ENCODE assay signal across 8 cellular contexts in the genomic region with DNA sequence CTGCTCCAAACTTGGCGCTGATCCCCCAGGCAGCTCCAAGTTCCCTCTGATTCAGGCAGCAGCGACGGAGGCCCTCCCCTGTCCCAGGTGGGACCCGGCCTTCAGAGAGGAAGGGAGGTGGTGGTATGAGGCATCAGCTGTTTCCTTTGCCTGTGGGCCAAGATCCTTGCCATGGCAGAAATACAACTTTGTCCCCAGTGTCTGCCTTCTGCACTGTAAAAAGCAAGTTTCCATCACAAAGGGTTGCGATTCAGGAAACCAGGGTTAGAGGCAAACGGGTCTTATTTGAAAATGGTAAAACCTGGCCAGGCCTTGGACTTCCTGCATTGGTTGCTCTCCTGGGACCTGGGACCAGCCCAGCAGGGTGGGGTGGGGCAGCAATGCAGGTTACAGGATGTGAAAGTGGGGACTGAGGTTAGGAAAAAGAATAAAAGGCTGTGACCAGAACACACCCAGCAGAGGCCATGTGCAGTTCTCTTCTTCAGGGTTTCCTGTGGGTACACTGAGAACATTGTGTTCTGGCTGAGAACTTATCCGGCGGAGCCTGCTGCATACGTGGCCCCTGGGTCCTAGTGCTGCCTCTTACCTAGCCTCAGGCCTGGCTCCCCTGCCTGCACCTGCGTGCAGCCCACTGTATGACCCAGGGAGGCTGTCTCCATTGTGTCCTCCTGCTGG. TPM values are rescaled to one million over a fixed set of nuclear protein-coding genes. Genes with fewer than 3 reads are reported as not detected.
DNase-seq lines count a peak whose midpoint lies in the region; ATAC-seq, FAIRE-seq and TF ChIP-seq lines count a peak whose summit lies in the region.

No MANE protein-coding gene starts in this region.

- H3K4me1 Mint-ChIP-seq in naive B cell: peaks cover 63 to 91% (median 86%) of the 10 kb centered on the region in 3 donors
- peaks cover 86% of the 10 kb centered on the region for H3K4me1 Mint-ChIP-seq in stimulated activated naive CD8-positive, alpha-beta T cell treated with anti-CD3 and anti-CD28 coated beads, Interleukin-15, Interleukin-2, amounts not matched to agents 100 ng/mL and 50 ng/mL, for 24 hours (ENCODE audit: low read depth)

- no peaks in the 10 kb centered on the region for H3K9me3 ChIP-seq in MM.1S (replicated peaks; ENCODE audit: insufficient read depth, low read length)

- TF ChIP-seq POLR2A in GM12892 (IDR thresholded peaks at IDR 0.05; ENCODE audit: low read depth, low read length): peak; percentile 90

- DNase-seq in GM12892 (ENCODE audit: insufficient read length): peak; percentile 72
- peak; percentile 74 for DNase-seq in H7
- DNase-seq in MM.1S: peak; percentile 97
- DNase-seq in activated CD8-positive, alpha-beta memory T cell treated with anti-CD3 and anti-CD28 coated beads, Interleukin-2, amount 50 U/mL, for 1 hour (ENCODE audit: extremely low read depth): peak; percentile 60
- DNase-seq in epithelial cell of esophagus (ENCODE audit: low read depth): peak; percentile 62
- DNase-seq in naive B cell: peak; percentile 89
- DNase-seq in T1000 (lab: John Stamatoyannopoulos, UW): no peak

- peak overlapping the region; percentile 73 to 91 (median 86) for H3K4me3 Mint-ChIP-seq in naive B cell
- peak overlapping the region; percentile 78 for H3K4me3 Mint-ChIP-seq in stimulated activated naive CD8-positive, alpha-beta T cell treated with anti-CD3 and anti-CD28 coated beads, Interleukin-15, Interleukin-2, amounts not matched to agents 100 ng/mL and 50 ng/mL, for 24 hours

- H3K27ac Mint-ChIP-seq in naive B cell: peak overlapping the region; percentile 89 to 99 (median 96)
- H3K27ac Mint-ChIP-seq in stimulated activated naive CD8-positive, alpha-beta T cell treated with anti-CD3 and anti-CD28 coated beads, Interleukin-15, Interleukin-2, amounts not matched to agents 100 ng/mL and 50 ng/mL, for 24 hours: peak overlapping the region; percentile 97

- H3K4me3 ChIP-seq in H7 (ENCODE audit: insufficient read depth, low read depth, low read length) (no peak overlapping the region), MM.1S (ENCODE audit: low read length) (peak overlapping the region; percentile 37; the same call in 1 of the 2 replicates), epithelial cell of esophagus (ENCODE audit: low read length) (no peak overlapping the region)

- no peaks in the 10 kb centered on the region for H3K27me3 Mint-ChIP-seq in naive B cell
- H3K27me3 Mint-ChIP-seq in stimulated activated naive CD8-positive, alpha-beta T cell treated with anti-CD3 and anti-CD28 coated beads, Interleukin-15, Interleukin-2, amounts not matched to agents 100 ng/mL and 50 ng/mL, for 24 hours: no peaks in the 10 kb centered on the region

- ATAC-seq in naive B cell (ENCODE audit: low read depth in 2 of 2): peak; percentile 86 to 91

- no peaks in the 10 kb centered on the region for H4K20me1 ChIP-seq in MM.1S (ENCODE audit: insufficient read depth, low read length)

- no peaks in the 10 kb centered on the region for H3K9me3 Mint-ChIP-seq in naive B cell
- no peaks in the 10 kb centered on the region for H3K9me3 Mint-ChIP-seq in stimulated activated naive CD8-positive, alpha-beta T cell treated with anti-CD3 and anti-CD28 coated beads, Interleukin-15, Interleukin-2, amounts not matched to agents 100 ng/mL and 50 ng/mL, for 24 hours

- peak; percentile 93 for FAIRE-seq in GM12892 (lab: Jason Lieb, UNC)

- TF ChIP-seq CTCF in MM.1S (IDR thresholded peaks at IDR 0.05; ENCODE audit: low read length): no peak
- no peak for TF ChIP-seq CTCF in epithelial cell of esophagus (IDR thresholded peaks at IDR 0.05; ENCODE audit: insufficient read depth, low read depth, low read length, missing control alignments)

- H3K9me2 ChIP-seq in MM.1S (replicated peaks; ENCODE audit: insufficient read depth, low read length): no peaks in the 10 kb centered on the region

- H3K36me3 ChIP-seq in H7 (replicated peaks; ENCODE audit: control insufficient read depth, insufficient read depth, low read length) (no peaks in the 10 kb centered on the region), MM.1S (replicated peaks; ENCODE audit: insufficient read depth, low read length) (no peaks in the 10 kb centered on the region)

- H3K27me3 ChIP-seq in H7 (ENCODE audit: control insufficient read depth, insufficient read depth, low read length) (no peaks in the 10 kb centered on the region), MM.1S (replicated peaks; ENCODE audit: insufficient read depth, low read length) (no peaks in the 10 kb centered on the region)

- H3K27ac ChIP-seq in MM.1S (ENCODE audit: low read length): peak overlapping the region; percentile 89

- H3K79me2 ChIP-seq in MM.1S (ENCODE audit: low read length): no peaks in the 10 kb centered on the region

- no peaks in the 10 kb centered on the region for H3K36me3 Mint-ChIP-seq in naive B cell
- H3K36me3 Mint-ChIP-seq in stimulated activated naive CD8-positive, alpha-beta T cell treated with anti-CD3 and anti-CD28 coated beads, Interleukin-15, Interleukin-2, amounts not matched to agents 100 ng/mL and 50 ng/mL, for 24 hours (ENCODE audit: low read depth): no peaks in the 10 kb centered on the region

- peaks cover 23% of the 10 kb centered on the region for H3F3A ChIP-seq in MM.1S (ENCODE audit: insufficient read depth, low read length)

- H3K9ac ChIP-seq in MM.1S (ENCODE audit: low read length): peak overlapping the region; percentile 58

- H3K4me2 ChIP-seq in MM.1S (ENCODE audit: low read depth, low read length): peak overlapping the region; percentile 64

- peak overlapping the region; percentile 61 for H2AFZ ChIP-seq in MM.1S (ENCODE audit: low read length)

- peaks cover 35% of the 10 kb centered on the region for H3K4me1 ChIP-seq in MM.1S (ENCODE audit: low read length)

RNA-seq across cellular contexts. Expression of gene DDIT4, which starts 25.1 kb away (rescaled TPM):
- 158 TPM for polyA plus RNA-seq in GM12892 (2012; ENCODE audit: missing spikeins)
- total RNA-seq in H7 (2014; rRNA removed; shearing (Covaris generic)): 54.2 and 123 TPM in 2 replicates
- polyA plus RNA-seq in naive B cell (ENCODE audit: low read depth in 6 of 6): 100 to 1,000 TPM in 1 of 6 donors, 10 to 100 TPM in 5; 22.6 to 124 (median 78.2) TPM

RNA-seq across cellular contexts. Expression of gene ASCC1, which starts 32.5 kb away (rescaled TPM):
- 55.1 TPM for polyA plus RNA-seq in GM12892 (2012; ENCODE audit: missing spikeins)
- total RNA-seq in H7 (2014; rRNA removed; shearing (Covaris generic)): 28.0 and 35.4 TPM in 2 replicates
- polyA plus RNA-seq in naive B cell (ENCODE audit: low read depth in 6 of 6): 10 to 100 TPM; 43.8 to 69.0 (median 48.4) TPM

RNA-seq across cellular contexts. Expression of gene ANAPC16, which starts 32.8 kb away (rescaled TPM):
- polyA plus RNA-seq in GM12892 (2012; ENCODE audit: missing spikeins): 146 TPM
- 56.6 and 79.0 TPM in 2 replicates for total RNA-seq in H7 (2014; rRNA removed; shearing (Covaris generic))
- polyA plus RNA-seq in naive B cell (ENCODE audit: low read depth in 6 of 6): 100 to 1,000 TPM; 485 to 708 (median 561) TPM
